ENCODE assay signal across 23 cellular contexts in the genomic region with DNA sequence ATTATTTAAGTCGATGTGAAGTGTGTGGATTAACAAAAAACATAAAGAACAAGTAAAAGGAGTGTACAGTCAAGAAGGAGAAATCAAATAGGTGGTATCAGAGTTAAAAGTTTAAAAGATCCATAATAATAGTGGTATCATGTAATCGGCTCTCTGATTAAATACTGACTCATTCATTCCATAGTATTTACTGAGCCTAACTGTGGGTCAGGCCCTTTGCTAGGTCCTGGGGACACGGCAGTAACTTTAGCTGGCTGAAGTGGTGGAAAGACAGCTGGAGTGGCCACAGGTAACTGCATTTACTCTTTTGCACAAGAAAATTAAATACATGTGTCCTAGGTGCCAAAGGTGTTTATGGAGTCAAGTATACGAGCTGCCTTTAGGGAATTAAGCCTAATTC.
DNase-seq lines count a peak whose midpoint lies in the region; ATAC-seq, FAIRE-seq and TF ChIP-seq lines count a peak whose summit lies in the region.
"Had no signal": no experiment of that assay in that cellular context is flagged by ENCODE, and none has a peak within 500 bp of the region (broad histone marks: within the 10 kb centered on the region; RNA-seq: fewer than 3 reads in every experiment).

No MANE protein-coding gene starts in this region.

- H3K36me3 Mint-ChIP-seq in activated naive CD8-positive, alpha-beta T cell = peaks cover 13% of the 10 kb centered on the region
- peaks cover 28% of the 10 kb centered on the region for H3K36me3 Mint-ChIP-seq in activated naive CD8-positive, alpha-beta T cell treated with anti-CD3 and anti-CD28 coated beads for 36 hours
- H3K36me3 Mint-ChIP-seq: memory B cell had no signal

- H3K9me3 Mint-ChIP-seq in activated naive CD8-positive, alpha-beta T cell (ENCODE audit: low read depth) = no peaks in the 10 kb centered on the region
- peaks cover 3% of the 10 kb centered on the region for H3K9me3 Mint-ChIP-seq in activated naive CD8-positive, alpha-beta T cell treated with anti-CD3 and anti-CD28 coated beads for 36 hours
- H3K9me3 Mint-ChIP-seq: activated CD8-positive, alpha-beta T cell treated with anti-CD3 and anti-CD28 coated beads for 36 hours; H9; memory B cell; nephron progenitor cell had no signal

- H3K4me1 Mint-ChIP-seq in activated naive CD8-positive, alpha-beta T cell (ENCODE audit: low read depth) = peaks cover 60% of the 10 kb centered on the region
- peaks cover 40% of the 10 kb centered on the region for H3K4me1 Mint-ChIP-seq in activated naive CD8-positive, alpha-beta T cell treated with anti-CD3 and anti-CD28 coated beads for 36 hours

- TF ChIP-seq POLR2A in erythroblast (IDR thresholded peaks at IDR 0.05; ENCODE audit: low read length) = no peak

- no peaks in the 10 kb centered on the region for H3K27me3 ChIP-seq in left ventricle myocardium inferior (ENCODE audit: low read depth)
- H3K27me3 ChIP-seq: right atrium auricular region had no signal

- no peak overlapping the region for H3K4me3 Mint-ChIP-seq in activated naive CD8-positive, alpha-beta T cell
- no peak overlapping the region for H3K4me3 Mint-ChIP-seq in activated naive CD8-positive, alpha-beta T cell treated with anti-CD3 and anti-CD28 coated beads for 36 hours
- H3K4me3 Mint-ChIP-seq: activated CD8-positive, alpha-beta T cell treated with anti-CD3 and anti-CD28 coated beads for 36 hours; H9; memory B cell; nephron progenitor cell had no signal

- peaks cover 32% of the 10 kb centered on the region for H3K4me1 ChIP-seq in left ventricle myocardium inferior
- H3K4me1 ChIP-seq: right atrium auricular region had no signal

- no peak overlapping the region for H3K4me3 ChIP-seq in left ventricle myocardium inferior
- H3K4me3 ChIP-seq: right atrium auricular region had no signal

- H3K9me3 ChIP-seq in left ventricle myocardium inferior (replicated peaks) = no peaks in the 10 kb centered on the region
- H3K9me3 ChIP-seq: right atrium auricular region had no signal

- ATAC-seq in GM18873 (IDR thresholded peaks at IDR 0.05; ENCODE audit: low FRiP score, unreplicated experiment) = no peak
- ATAC-seq: activated CD8-positive, alpha-beta T cell treated with anti-CD3 and anti-CD28 coated beads for 36 hours had no signal

- DNase-seq in activated naive CD8-positive, alpha-beta T cell treated with anti-CD3 and anti-CD28 coated beads for 36 hours = no peak
- DNase-seq in RCC 7860 (ENCODE audit: low spot score) (peak; percentile 26), erythroblast (lab: John Stamatoyannopoulos, UW) (peak; percentile 31 to 39), left ventricle myocardium inferior (no peak), 8988T (no peak), NCI-H2171 (lab: John Stamatoyannopoulos, UW) (no peak)
- DNase-seq: activated CD8-positive, alpha-beta T cell treated with anti-CD3 and anti-CD28 coated beads for 36 hours; aorta; COR-L47; glutamatergic neuron; H9; MV-4-11; NCI-H2029; NCI-H510A treated with DMSO at 0.1 percent for 48 hours; nephron progenitor cell had no signal

- intact Hi-C loops in left ventricle myocardium inferior (cut with micrococcal nuclease) = no loop called here

- no peaks in the 10 kb centered on the region for H3K36me3 ChIP-seq in left ventricle myocardium inferior
- H3K36me3 ChIP-seq: right atrium auricular region had no signal

- peak; percentile 77 for FAIRE-seq in RCC 7860 (lab: Jason Lieb, UNC)
- FAIRE-seq: colon, urothelium cell line had no signal

- H3K27ac ChIP-seq in left ventricle myocardium inferior (replicated peaks) = no peak overlapping the region
- H3K27ac ChIP-seq: epithelial cell of prostate, right atrium auricular region, VCaP had no signal

- H3K27ac Mint-ChIP-seq in activated naive CD8-positive, alpha-beta T cell = peak overlapping the region; percentile 18
- H3K27ac Mint-ChIP-seq in activated naive CD8-positive, alpha-beta T cell treated with anti-CD3 and anti-CD28 coated beads for 36 hours = no peak overlapping the region
- H3K27ac Mint-ChIP-seq: memory B cell had no signal

- H3K27me3 Mint-ChIP-seq in activated naive CD8-positive, alpha-beta T cell = no peaks in the 10 kb centered on the region
- no peaks in the 10 kb centered on the region for H3K27me3 Mint-ChIP-seq in activated naive CD8-positive, alpha-beta T cell treated with anti-CD3 and anti-CD28 coated beads for 36 hours
- H3K27me3 Mint-ChIP-seq: activated CD8-positive, alpha-beta T cell treated with anti-CD3 and anti-CD28 coated beads for 36 hours had no signal

- TF ChIP-seq CTCF in left ventricle myocardium inferior (IDR thresholded peaks at IDR 0.05; ENCODE audit: borderline replicate concordance) = no peak

Comparison
In these comparisons a context has a peak if more than half of its experiments do, and no peak if none do; other contexts are left out.
1. DNase-seq: peak in RCC 7860 (single experiment) and erythroblast (2 of 2); none in activated naive CD8-positive, alpha-beta T cell treated with anti-CD3 and anti-CD28 coated beads for 36 hours (single experiment), left ventricle myocardium inferior (single experiment), 8988T (single experiment) and NCI-H2171 (single experiment).